In the genomic region with DNA sequence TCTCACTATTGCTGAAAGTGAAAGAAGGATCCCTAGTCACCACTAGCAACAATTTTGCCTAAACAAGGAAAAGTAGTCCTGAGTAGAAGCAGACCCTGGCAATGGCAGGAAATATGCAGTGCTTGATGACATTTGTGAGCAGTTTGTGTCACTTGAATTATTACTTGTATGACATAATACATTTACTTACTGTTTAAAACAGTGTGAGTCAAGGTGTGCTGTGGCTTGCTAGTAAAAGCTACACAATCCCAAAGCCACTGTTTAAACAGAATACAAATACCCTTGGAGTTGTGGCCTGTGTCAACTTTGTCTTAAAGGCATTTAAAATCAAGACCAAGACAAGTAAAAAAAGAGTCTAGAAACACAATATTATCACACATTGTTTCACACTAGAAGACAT, we compare ENCODE assay signal across 28 cellular contexts.
"Had no signal": no experiment of that assay in that cellular context is flagged by ENCODE, and none has a peak within 500 bp of the region (broad histone marks: within the 10 kb centered on the region; RNA-seq: fewer than 3 reads in every experiment).

No MANE protein-coding gene starts in this region.

- H3K36me3 Mint-ChIP-seq: activated naive CD8-positive, alpha-beta T cell treated with anti-CD3 and anti-CD28 coated beads for 36 hours; stimulated activated memory B cell treated with anti-CD40 and anti-IgM and Interleukin-4, amounts not matched to agents 10 μg/mL and 1 μg/mL and 100 μg/mL, for 72 hours had no signal

- ATAC-seq: activated CD8-positive, alpha-beta T cell treated with anti-CD3 and anti-CD28 coated beads for 36 hours; body of pancreas; gastrocnemius medialis; left lung; lower lobe of right lung; naive thymus-derived CD8-positive, alpha-beta T cell; sciatic nerve; stimulated activated memory B cell treated with anti-CD40 and anti-IgM and Interleukin-4, amounts not matched to agents 10 μg/mL and 1 μg/mL and 100 μg/mL, for 72 hours; stimulated activated naive CD8-positive, alpha-beta T cell treated with anti-CD3 and anti-CD28 coated beads, Interleukin-15, amount 100 ng/mL, for 72 hours had no signal

- H3K4me1 Mint-ChIP-seq: naive thymus-derived CD8-positive, alpha-beta T cell; stimulated activated memory B cell treated with anti-CD40 and anti-IgM and Interleukin-4, amounts not matched to agents 10 μg/mL and 1 μg/mL and 100 μg/mL, for 72 hours; stimulated activated naive CD8-positive, alpha-beta T cell treated with anti-CD3 and anti-CD28 coated beads, Interleukin-15, amount 100 ng/mL, for 72 hours had no signal

- H3K4me3 ChIP-seq: adrenal gland, body of pancreas, gastrocnemius medialis, left lung, lower lobe of right lung, skin epidermis, upper lobe of left lung, vagina had no signal

- H3K4me1 ChIP-seq: adrenal gland, body of pancreas, gastrocnemius medialis, left lung, lower lobe of right lung, upper lobe of left lung, vagina had no signal

- H3K4me3 Mint-ChIP-seq: activated CD8-positive, alpha-beta T cell treated with anti-CD3 and anti-CD28 coated beads for 36 hours; activated naive CD4-positive, alpha-beta T cell treated with anti-CD3 and anti-CD28 coated beads for 36 hours; activated naive CD8-positive, alpha-beta T cell treated with anti-CD3 and anti-CD28 coated beads for 36 hours; naive thymus-derived CD8-positive, alpha-beta T cell; stimulated activated memory B cell treated with anti-CD40 and anti-IgM and Interleukin-4, amounts not matched to agents 10 μg/mL and 1 μg/mL and 100 μg/mL, for 72 hours; stimulated activated naive CD8-positive, alpha-beta T cell treated with anti-CD3 and anti-CD28 coated beads, Interleukin-15, amount 100 ng/mL, for 72 hours had no signal

- DNase-seq: activated CD4-positive, alpha-beta T cell treated with anti-CD3 and anti-CD28 coated beads for 1 hour; activated CD4-positive, alpha-beta T cell treated with anti-CD3 and anti-CD28 coated beads, Interleukin-2, amount 50 U/mL, for 1 hour; activated CD8-positive, alpha-beta T cell treated with anti-CD3 and anti-CD28 coated beads for 36 hours; activated effector memory CD4-positive, alpha-beta T cell treated with anti-CD3 and anti-CD28 coated beads, Interleukin-2, amount 50 U/mL, for 16 hours; activated naive CD4-positive, alpha-beta T cell treated with anti-CD3 and anti-CD28 coated beads for 36 hours; activated naive CD8-positive, alpha-beta T cell treated with anti-CD3 and anti-CD28 coated beads for 36 hours; activated T-cell treated with anti-CD3 and anti-CD28 coated beads for 4 hours; adrenal gland; aorta; body of pancreas; effector CD8-positive, alpha-beta T cell; gastrocnemius medialis; hypothalamus; kidney glomerular epithelial cell; left lung; lower lobe of right lung; mesenchymal stem cell; naive thymus-derived CD8-positive, alpha-beta T cell; stimulated activated CD4-positive, alpha-beta T cell treated with anti-CD3 and anti-CD28 coated beads, Interleukin-1b, Interleukin-23, amount 100 ng/mL, for 48 hours; stimulated activated CD4-positive, alpha-beta T cell treated with anti-CD3 and anti-CD28 coated beads, Interleukin-4, amount 100 ng/mL, for 4 hours; stimulated activated CD8-positive, alpha-beta memory T cell treated with anti-CD3 and anti-CD28 coated beads, Interleukin-4, amount 100 ng/mL, for 48 hours; stimulated activated naive CD8-positive, alpha-beta T cell treated with anti-CD3 and anti-CD28 coated beads, Interleukin-15, amount 100 ng/mL, for 72 hours; substantia nigra; upper lobe of left lung had no signal

- H3K36me3 ChIP-seq: adrenal gland, gastrocnemius medialis, left lung, lower lobe of right lung, upper lobe of left lung, vagina had no signal

- H3K27me3 Mint-ChIP-seq: activated CD8-positive, alpha-beta T cell treated with anti-CD3 and anti-CD28 coated beads for 36 hours; activated naive CD8-positive, alpha-beta T cell treated with anti-CD3 and anti-CD28 coated beads for 36 hours; naive thymus-derived CD8-positive, alpha-beta T cell; stimulated activated memory B cell treated with anti-CD40 and anti-IgM and Interleukin-4, amounts not matched to agents 10 μg/mL and 1 μg/mL and 100 μg/mL, for 72 hours; stimulated activated naive CD8-positive, alpha-beta T cell treated with anti-CD3 and anti-CD28 coated beads, Interleukin-15, amount 100 ng/mL, for 72 hours had no signal

- H3K27ac Mint-ChIP-seq: activated CD8-positive, alpha-beta T cell treated with anti-CD3 and anti-CD28 coated beads for 36 hours; activated naive CD4-positive, alpha-beta T cell treated with anti-CD3 and anti-CD28 coated beads for 36 hours; activated naive CD8-positive, alpha-beta T cell treated with anti-CD3 and anti-CD28 coated beads for 36 hours; naive thymus-derived CD8-positive, alpha-beta T cell; stimulated activated memory B cell treated with anti-CD40 and anti-IgM and Interleukin-4, amounts not matched to agents 10 μg/mL and 1 μg/mL and 100 μg/mL, for 72 hours; stimulated activated naive CD8-positive, alpha-beta T cell treated with anti-CD3 and anti-CD28 coated beads, Interleukin-15, amount 100 ng/mL, for 72 hours had no signal

- H3K9me3 ChIP-seq: adrenal gland, body of pancreas, gastrocnemius medialis, vagina had no signal

- H3K27ac ChIP-seq: adrenal gland, body of pancreas, gastrocnemius medialis, left lung, lower lobe of right lung, skin epidermis, upper lobe of left lung, vagina had no signal
